8 cellular contexts compared by ENCODE assay signal in genomic region chr1:44721521-44722361, GRCh38. TPM values are rescaled to one million over a fixed set of nuclear protein-coding genes. Genes with fewer than 3 reads are reported as not detected.
DNase-seq lines count a peak whose midpoint lies in the region; ATAC-seq and TF ChIP-seq lines count a peak whose summit lies in the region.

No MANE protein-coding gene starts in this region.

- H3K27me3 Mint-ChIP-seq in T-helper 17 cell, result no peaks in the 10 kb centered on the region

- in situ Hi-C loops in brain microvascular endothelial cell (cut with HindIII; ENCODE audit: low pct_ligation_motif_present, low sequenced_read_pairs), result no loop called here

- H3K36me3 ChIP-seq in brain microvascular endothelial cell (replicated peaks), result no peaks in the 10 kb centered on the region

- TF ChIP-seq CTCF in brain microvascular endothelial cell (IDR thresholded peaks at IDR 0.05; ENCODE audit: low read depth, low read length, missing control alignments), result no peak

- peak overlapping the region; percentile 100 for H3K27ac ChIP-seq in brain microvascular endothelial cell

- peak; percentile 50 for DNase-seq in activated gamma-delta T cell treated with Interleukin-2 at 50 U/mL for 16 hours
- no peak for DNase-seq in activated gamma-delta T cell (lab: John Stamatoyannopoulos, UW)
- peak; percentile 60 for DNase-seq in NCI-H1092 treated with DMSO at 0.1 percent for 48 hours (lab: John Stamatoyannopoulos, UW)
- DNase-seq in T-helper 17 cell, result peak in 1 of 3 donors; percentile 31
- peak; percentile 97 for DNase-seq in brain microvascular endothelial cell
- DNase-seq in left lobe of liver (ENCODE audit: low spot score), result no peak
- peak; percentile 33 for DNase-seq in stimulated activated CD8-positive, alpha-beta memory T cell treated with anti-CD3 and anti-CD28 coated beads, Interleukin-12 subunit alpha, Interleukin-12 subunit beta, amount 100 ng/mL, for 1 hour (ENCODE audit: low read depth)

- H3K4me1 Mint-ChIP-seq in T-helper 17 cell, result peaks cover 51% of the 10 kb centered on the region

- H3K27me3 ChIP-seq in brain microvascular endothelial cell (replicated peaks), result no peaks in the 10 kb centered on the region

- no peaks in the 10 kb centered on the region for H3K36me3 Mint-ChIP-seq in T-helper 17 cell (ENCODE audit: low read depth)

- ATAC-seq in HG02759 (IDR thresholded peaks at IDR 0.05; ENCODE audit: unreplicated experiment), result peak; percentile 74
- ATAC-seq in T-helper 17 cell, result peak; percentile 87
- peak; percentile 44 for ATAC-seq in left lobe of liver

- no peak overlapping the region for H3K4me3 ChIP-seq in brain microvascular endothelial cell (ENCODE audit: low read depth, low read length)

- peak overlapping the region; percentile 98 for H3K27ac Mint-ChIP-seq in T-helper 17 cell

- peak overlapping the region; percentile 85 for H3K4me3 Mint-ChIP-seq in T-helper 17 cell

- no peaks in the 10 kb centered on the region for H3K9me3 ChIP-seq in T-helper 17 cell (ENCODE audit: control insufficient read depth, low read length, poor library complexity, severe bottlenecking)

RNA-seq across cellular contexts. Expression of gene RNU5D-1, which starts 9.2 kb away (rescaled TPM):
- not detected for total RNA-seq in T-helper 17 cell
- not detected for total RNA-seq in left lobe of liver

RNA-seq across cellular contexts. Expression of gene KIF2C, which starts 17.9 kb away (rescaled TPM):
- 1 to 10 TPM; 1.4 to 1.7 TPM for total RNA-seq in T-helper 17 cell
- total RNA-seq in left lobe of liver, result 0.73 TPM

RNA-seq across cellular contexts. Expression of gene ARMH1, which starts 47.2 kb away (rescaled TPM):
- total RNA-seq in T-helper 17 cell (10 to 100 TPM; 53.0 to 56.8 TPM), left lobe of liver (14.7 TPM)

RNA-seq across cellular contexts. Expression of gene TMEM53, which starts 47.5 kb away (rescaled TPM):
- total RNA-seq in T-helper 17 cell (1 to 10 TPM; 2.6 to 2.8 TPM), left lobe of liver (27.5 TPM)

RNA-seq across cellular contexts. Expression of gene RPS8, which starts 53.6 kb away (rescaled TPM):
- total RNA-seq in T-helper 17 cell (1,000 to 10,000 TPM; 2,841 to 3,014 TPM), left lobe of liver (471 TPM)

Comparison
In these comparisons a context has a peak if more than half of its experiments do, and no peak if none do; other contexts are left out.
1. DNase-seq: peak in activated gamma-delta T cell treated with Interleukin-2 at 50 U/mL for 16 hours (single experiment), NCI-H1092 treated with DMSO at 0.1 percent for 48 hours (single experiment), brain microvascular endothelial cell (single experiment) and stimulated activated CD8-positive, alpha-beta memory T cell treated with anti-CD3 and anti-CD28 coated beads, Interleukin-12 subunit alpha, Interleukin-12 subunit beta, amount 100 ng/mL, for 1 hour (single experiment); none in activated gamma-delta T cell (single experiment) and left lobe of liver (single experiment).
2. Peak in every context shown above with its lines, with median percentiles within 50 percentile points of each other: ATAC-seq.